17 cellular contexts compared by ENCODE assay signal in genomic region chr11:94799726-94800125, GRCh38.
"Had no signal": no experiment of that assay in that cellular context is flagged by ENCODE, and none has a peak within 500 bp of the region (broad histone marks: within the 10 kb centered on the region; RNA-seq: fewer than 3 reads in every experiment).

No MANE protein-coding gene starts in this region.

- DNase-seq: activated CD4-positive, alpha-beta memory T cell treated with anti-CD3 and anti-CD28 coated beads for 36 hours; activated CD4-positive, alpha-beta T cell treated with anti-CD3 and anti-CD28 coated beads for 36 hours; activated CD8-positive, alpha-beta memory T cell treated with anti-CD3 and anti-CD28 coated beads, Interleukin-2, amount 10 ng/mL, durations not matched to agents 7 days and 5 days; activated naive CD4-positive, alpha-beta T cell treated with anti-CD3 and anti-CD28 coated beads, Interleukin-2, amount 10 ng/mL, durations not matched to agents 7 days and 5 days; activated T-cell treated with anti-CD3 and anti-CD28 coated beads, Interleukin-2, amount 50 U/mL, for 24 hours; endodermal cell; foreskin keratinocyte; left colon; naive thymus-derived CD4-positive, alpha-beta T cell; retina; small intestine; stimulated activated CD4-positive, alpha-beta T cell treated with anti-CD3 and anti-CD28 coated beads, Interleukin-4, amount 100 ng/mL, for 24 hours; stimulated activated naive CD4-positive, alpha-beta T cell treated with Interleukin-2 at 50 U/mL for 16 hours had no signal

- ATAC-seq: activated CD4-positive, alpha-beta T cell treated with anti-CD3 and anti-CD28 coated beads for 36 hours; activated CD8-positive, alpha-beta memory T cell treated with anti-CD3 and anti-CD28 coated beads, Interleukin-2, amount 10 ng/mL, durations not matched to agents 7 days and 5 days; esophagus mucosa; foreskin keratinocyte; left colon; naive thymus-derived CD4-positive, alpha-beta T cell had no signal

- H3K4me3 ChIP-seq: ascending aorta, testis had no signal

- H3K4me1 ChIP-seq: parathyroid adenoma had no signal

- H3K27me3 ChIP-seq: ascending aorta, foreskin keratinocyte, testis had no signal

- H3K27ac ChIP-seq: foreskin keratinocyte, parathyroid adenoma, testis had no signal

- H3K9me3 ChIP-seq: ascending aorta, testis had no signal
